14 cellular contexts compared by ENCODE assay signal in genomic region chr15:28921925-28922711, GRCh38. TPM values are rescaled to one million over a fixed set of nuclear protein-coding genes. Genes with fewer than 3 reads are reported as not detected.
DNase-seq lines count a peak whose midpoint lies in the region; ATAC-seq, FAIRE-seq and TF ChIP-seq lines count a peak whose summit lies in the region.
"Had no signal": no experiment of that assay in that cellular context is flagged by ENCODE, and none has a peak within 500 bp of the region (broad histone marks: within the 10 kb centered on the region; RNA-seq: fewer than 3 reads in every experiment).

No MANE protein-coding gene starts in this region.

- H3K9me3 ChIP-seq in H1 (ENCODE audit: insufficient read depth in 2 of 2, low read depth in 1 of 2, low read length in 1 of 2) = no peaks in the 10 kb centered on the region
- H3K9me3 ChIP-seq: SJSA1 had no signal

- H3K18ac ChIP-seq in H1 (ENCODE audit: extremely low read depth, low read length) = no peak overlapping the region

- FAIRE-seq in H1 (lab: Jason Lieb, UNC) = peak; percentile 65

- peak overlapping the region; percentile 71; the same call in 1 of the 2 replicates for H4K8ac ChIP-seq in H1 (ENCODE audit: extremely low read depth, insufficient read depth, low read length)

- H2BK12ac ChIP-seq in H1 (ENCODE audit: low read depth, low read length) = no peak overlapping the region

- H3K79me2 ChIP-seq in H1 (ENCODE audit: control insufficient read depth in 1 of 2, insufficient read depth in 2 of 2, low read length in 2 of 2) = no peaks in the 10 kb centered on the region

- H3K14ac ChIP-seq in H1 (ENCODE audit: insufficient read length) = no peak overlapping the region

- H2BK120ac ChIP-seq in H1 (replicated peaks; ENCODE audit: low read depth, low read length) = no peak overlapping the region

- H3K79me1 ChIP-seq in H1 (ENCODE audit: low read depth, low read length) = no peaks in the 10 kb centered on the region

- no peak overlapping the region for H3K27ac ChIP-seq in H1 (ENCODE audit: low read depth, low read length)
- H3K27ac ChIP-seq: epithelial cell of prostate, SJSA1 had no signal

- WGBS in H1 (ENCODE audit: extremely low coverage in 1 of 2, insufficient coverage in 1 of 2, insufficient read length in 1 of 2, insufficient replicate concordance in 2 of 2, low coverage in 1 of 2, low lambda C conversion rate in 2 of 2, missing lambda C conversion rate in 1 of 2), 2 experiments = 85% methylated on average over 12 of the region's 12 CpGs; no CpG with 5 or more reads in 1 of the 2 experiments

- H2BK5ac ChIP-seq in H1 (ENCODE audit: low read depth, low read length) = no peak overlapping the region

- no peak overlapping the region for H3K4me3 ChIP-seq in NB4 (ENCODE audit: low read depth, low read length)
- no peak overlapping the region for H3K4me3 ChIP-seq in H1 (ENCODE audit: extremely low read depth in 1 of 4, insufficient read depth in 2 of 4, low read depth in 3 of 4, low read length in 4 of 4)
- no peak overlapping the region for H3K4me3 ChIP-seq in retinal pigment epithelial cell (ENCODE audit: low read length)
- H3K4me3 ChIP-seq: SJSA1 had no signal

- H3K4me3 Mint-ChIP-seq in activated T-cell treated with anti-CD3 and anti-CD28 coated beads, Interleukin-2, amount 50 U/mL, for 24 hours = no peak overlapping the region
- H3K4me3 Mint-ChIP-seq: activated CD4-positive, alpha-beta memory T cell treated with anti-CD3 and anti-CD28 coated beads for 36 hours had no signal

- no peak overlapping the region for H3K4me2 ChIP-seq in H1 (ENCODE audit: insufficient read depth in 1 of 2, low read depth in 2 of 2, low read length in 2 of 2)

- H2AK5ac ChIP-seq in H1 (ENCODE audit: low read depth, low read length) = no peak overlapping the region

- no peak for TF ChIP-seq EP300 in H1 (IDR thresholded peaks at IDR 0.05; ENCODE audit: borderline replicate concordance in 1 of 2, low read depth in 2 of 2, low read length in 2 of 2)

- no peak overlapping the region for H3K4ac ChIP-seq in H1 (replicated peaks; ENCODE audit: insufficient read length, low read depth, low read length)

- no peaks in the 10 kb centered on the region for H3K27me3 Mint-ChIP-seq in activated T-cell treated with anti-CD3 and anti-CD28 coated beads, Interleukin-2, amount 50 U/mL, for 24 hours
- H3K27me3 Mint-ChIP-seq: activated CD4-positive, alpha-beta memory T cell treated with anti-CD3 and anti-CD28 coated beads for 36 hours had no signal

- H4K20me1 ChIP-seq in H1 (replicated peaks in 1 of 2; ENCODE audit: control insufficient read depth in 1 of 2, insufficient read depth in 2 of 2, low read length in 2 of 2) = no peaks in the 10 kb centered on the region

- H3K23ac ChIP-seq in H1 (ENCODE audit: insufficient read length) = no peak overlapping the region

- POLR2A ChIA-PET in H1 (lab: Charles Lee; ENCODE audit: partially characterized antibody) = no interaction called here

- no peaks in the 10 kb centered on the region for H3K9me3 Mint-ChIP-seq in activated T-cell treated with anti-CD3 and anti-CD28 coated beads, Interleukin-2, amount 50 U/mL, for 24 hours
- H3K9me3 Mint-ChIP-seq: activated CD4-positive, alpha-beta memory T cell treated with anti-CD3 and anti-CD28 coated beads for 36 hours had no signal

- H3K23me2 ChIP-seq in H1 (ENCODE audit: low read depth, low read length) = no peaks in the 10 kb centered on the region

- TF ChIP-seq POLR2A in NB4 (IDR thresholded peaks at IDR 0.05; ENCODE audit: extremely low read depth, insufficient read length) (no peak), H1 (IDR thresholded peaks at IDR 0.05; ENCODE audit: control extremely low read depth in 1 of 2, low read depth in 2 of 2, low read length in 2 of 2) (no peak)

- H2BK15ac ChIP-seq in H1 (ENCODE audit: low read length) = no peak overlapping the region

- peaks cover 25% of the 10 kb centered on the region for H3K36me3 Mint-ChIP-seq in activated T-cell treated with anti-CD3 and anti-CD28 coated beads, Interleukin-2, amount 50 U/mL, for 24 hours (ENCODE audit: low read depth)

- H3K9ac ChIP-seq in H1 (replicated peaks in 1 of 4; ENCODE audit: extremely low read depth in 1 of 4, low read depth in 3 of 4, low read length in 3 of 4) = no peak overlapping the region

- H3K27me3 ChIP-seq in H1 (replicated peaks in 1 of 4; ENCODE audit: control insufficient read depth in 3 of 4, extremely low read depth in 1 of 4, insufficient read depth in 3 of 4, low read length in 3 of 4) = no peaks in the 10 kb centered on the region
- H3K27me3 ChIP-seq: SJSA1 had no signal

- H2BK20ac ChIP-seq in H1 (ENCODE audit: low read length) = no peak overlapping the region

- CTCF ChIA-PET in H1 (lab: Charles Lee; ENCODE audit: partially characterized antibody) = interaction anchor here (0.6 to 6.9 kb wide), 38 partner anchors 9 to 301 kb away, joined by 3 to 78 read pairs (median 4); partner anchors contain the start of gene APBA2

- TF ChIP-seq CTCF in NB4 (IDR thresholded peaks at IDR 0.05; ENCODE audit: low read depth, low read length) (peak; percentile 31), H1 (IDR thresholded peaks at IDR 0.05; ENCODE audit: control extremely low read depth in 1 of 3, insufficient read depth in 1 of 3, low read depth in 1 of 3, low read length in 3 of 3) (peak; percentile 85 to 89 (median 87)), retinal pigment epithelial cell (conservative IDR thresholded peaks at IDR 0.05; ENCODE audit: low read depth, low read length) (peak; percentile 53)

- H4K91ac ChIP-seq in H1 (replicated peaks; ENCODE audit: insufficient read length, low read length) = no peak overlapping the region

- H2AFZ ChIP-seq in H1 (ENCODE audit: low read length) = no peak overlapping the region

- TF ChIP-seq RAD21 in H1 (IDR thresholded peaks at IDR 0.05 in 1 of 2, conservative IDR thresholded peaks at IDR 0.05 in 1 of 2; ENCODE audit: low read depth in 2 of 2, low read length in 2 of 2) = peak; percentile 80 to 83

- peaks cover 72% of the 10 kb centered on the region for H3K4me1 Mint-ChIP-seq in activated T-cell treated with anti-CD3 and anti-CD28 coated beads, Interleukin-2, amount 50 U/mL, for 24 hours (ENCODE audit: low read depth)

- H3K4me1 ChIP-seq in H1 (replicated peaks in 1 of 4; ENCODE audit: control insufficient read depth in 3 of 4, insufficient read depth in 4 of 4, low read length in 3 of 4) = peaks cover 0 to 12% (median 7%) of the 10 kb centered on the region in 4 experiments; a peak in 5 of 7 replicates
- H3K4me1 ChIP-seq: SJSA1 had no signal

- H4K5ac ChIP-seq in H1 (ENCODE audit: insufficient read length, low read depth, low read length) = no peak overlapping the region

- ATAC-seq in GM21390 (IDR thresholded peaks at IDR 0.05; ENCODE audit: unreplicated experiment) = no peak

- DNase-seq in activated T-cell treated with anti-CD3 and anti-CD28 coated beads, Interleukin-2, amount 50 U/mL, for 24 hours = peak; percentile 28
- DNase-seq in activated T-cell treated with anti-CD3 and anti-CD28 coated beads for 4 hours (no peak), NB4 (ENCODE audit: low read depth) (no peak), H1 (ENCODE audit: low read depth in 1 of 2, low spot score in 2 of 2) (no peak), retinal pigment epithelial cell (ENCODE audit: low read depth) (no peak), mesenteric fat pad (ENCODE audit: low spot score) (no peak)
- DNase-seq in activated CD4-positive, alpha-beta T cell treated with anti-CD3 and anti-CD28 coated beads, Interleukin-2, amount 50 U/mL, for 4 hours = no peak
- DNase-seq: activated CD4-positive, alpha-beta memory T cell treated with anti-CD3 and anti-CD28 coated beads for 36 hours; NCI-H524 had no signal

- no peak overlapping the region for H3K56ac ChIP-seq in H1 (replicated peaks; ENCODE audit: insufficient read length, low read depth, low read length)

- no peak overlapping the region for H3K27ac Mint-ChIP-seq in activated T-cell treated with anti-CD3 and anti-CD28 coated beads, Interleukin-2, amount 50 U/mL, for 24 hours
- H3K27ac Mint-ChIP-seq: activated CD4-positive, alpha-beta memory T cell treated with anti-CD3 and anti-CD28 coated beads for 36 hours had no signal

- H3K36me3 ChIP-seq in H1 (ENCODE audit: control insufficient read depth in 2 of 4, insufficient read depth in 4 of 4, low read length in 3 of 4) = no peaks in the 10 kb centered on the region

TF ChIP-seq in H1, 55 proteins besides CTCF, POLR2A, EP300 and RAD21:
- TF ChIP-seq ATF3 (IDR thresholded peaks at IDR 0.05; ENCODE audit: insufficient read depth, low read depth, low read length) = no peak
- TF ChIP-seq HDAC2 (IDR thresholded peaks at IDR 0.05; ENCODE audit: borderline replicate concordance in 1 of 2, low read depth in 2 of 2, low read length in 2 of 2) = no peak
- TF ChIP-seq SUZ12 (IDR thresholded peaks at IDR 0.05; ENCODE audit: low read length) = no peak

RNA-seq across cellular contexts. Expression of gene APBA2, which starts 36.3 kb away (rescaled TPM):
- 13.9 and 15.5 TPM in 2 replicates for total RNA-seq in H1 (2021; fragmentation: NEBNext Ultra II Directional; extraction: Animal tissue kit (Norgen Biotek cat#: 25700))
- 19.0 and 20.4 TPM in 2 replicates for polyA plus RNA-seq in H1 (2011; rRNA removed)
- polyA plus RNA-seq in H1 (2011; cell fraction: cytosol; rRNA removed) = 19.3 TPM
- 38.3 TPM for polyA plus RNA-seq in H1 (2011; cell fraction: nucleus; rRNA removed)
- polyA plus RNA-seq in H1 (2012, experiment 1 of 2) = 9.5 to 16.7 TPM (median 14.7 TPM) in 4 replicates
- polyA plus RNA-seq in H1 (2012, experiment 2 of 2) = 9.8 TPM
- polyA plus RNA-seq in H1 (2013, experiment 1 of 2) = 8.2 TPM
- 8.5 TPM for polyA plus RNA-seq in H1 (2013, experiment 2 of 2)
- polyA minus RNA-seq in H1 (2011; rRNA and poly(A)+ RNA removed) = 16.0 and 21.3 TPM in 2 replicates
- polyA minus RNA-seq in H1 (2011; cell fraction: cytosol; rRNA and poly(A)+ RNA removed) = 10.5 TPM
- 14.0 TPM for polyA minus RNA-seq in H1 (2011; cell fraction: nucleus; rRNA and poly(A)+ RNA removed)
- total RNA-seq in mesenteric fat pad = 2.2 TPM
- total RNA-seq: LHCN-M2, myocyte had no signal

Comparison
In these comparisons a context has a peak if more than half of its experiments do, and no peak if none do; other contexts are left out.
1. CTCF ChIP-seq: peak in every context shown above with its lines; median percentile 87 in H1; 53 in retinal pigment epithelial cell; 31 in NB4.